Comparison of ENCODE assay signal across 1 cellular context in genomic region chr1:234956821-234957329, GRCh38.
TF ChIP-seq lines count a peak whose summit lies in the region.

No MANE protein-coding gene starts in this region.

TF ChIP-seq in HepG2, 621 proteins besides CTCF, POLR2A, EP300 and RAD21 (continued from another document):
- TF ChIP-seq HOMEZ (CRISPR knock-in tag; IDR thresholded peaks at IDR 0.05; ENCODE audit: low read depth) (no peak), ZNF709 (CRISPR knock-in tag; IDR thresholded peaks at IDR 0.05) (0 out of 2 replicates have a peak, but pooled peaks have one; percentile 71), ZC3H4 (CRISPR knock-in tag; IDR thresholded peaks at IDR 0.05; ENCODE audit: borderline replicate concordance) (peak; percentile 82; the same call in 1 of the 2 replicates), GFI1 (CRISPR knock-in tag; IDR thresholded peaks at IDR 0.05; ENCODE audit: borderline replicate concordance) (no peak), ZNF564 (CRISPR knock-in tag; IDR thresholded peaks at IDR 0.05) (no peak), ZNF414 (CRISPR knock-in tag; IDR thresholded peaks at IDR 0.05) (0 out of 2 replicates have a peak, but pooled peaks have one; percentile 46), BHLHE40 (IDR thresholded peaks at IDR 0.05; ENCODE audit: low read length) (peak; percentile 81), NCOA2 (CRISPR knock-in tag; IDR thresholded peaks at IDR 0.05) (no peak), ZNF264 (CRISPR knock-in tag; IDR thresholded peaks at IDR 0.05) (no peak; the same call in 1 of the 2 replicates), SMC3 (IDR thresholded peaks at IDR 0.05; ENCODE audit: low read length) (no peak), HDAC2 (CRISPR knock-in tag; IDR thresholded peaks at IDR 0.05) (peak; percentile 67), YEATS4 (CRISPR knock-in tag; IDR thresholded peaks at IDR 0.05; ENCODE audit: borderline replicate concordance) (no peak), ATF2 (CRISPR knock-in tag; IDR thresholded peaks at IDR 0.05) (no peak), HDAC1 (CRISPR knock-in tag; IDR thresholded peaks at IDR 0.05) (peak; percentile 63), ELK4 (CRISPR knock-in tag; IDR thresholded peaks at IDR 0.05; ENCODE audit: borderline replicate concordance) (no peak), PATZ1 (CRISPR knock-in tag; IDR thresholded peaks at IDR 0.05) (peak; percentile 57; the same call in 1 of the 2 replicates), ZNF280D (CRISPR knock-in tag; IDR thresholded peaks at IDR 0.05) (0 out of 2 replicates have a peak, but pooled peaks have one; percentile 59), MAFF (IDR thresholded peaks at IDR 0.05; ENCODE audit: low read depth, low read length) (peak; percentile 1; the same call in 1 of the 2 replicates), ZFY (CRISPR knock-in tag; IDR thresholded peaks at IDR 0.05) (peak; percentile 36; the same call in 1 of the 2 replicates)
